25 cellular contexts compared by ENCODE assay signal in genomic region chr3:57278237-57278636, GRCh38. TPM values are rescaled to one million over a fixed set of nuclear protein-coding genes. Genes with fewer than 3 reads are reported as not detected.
A peak's percentile ranks its signal among the peaks of the same experiment; 100 is the strongest.
DNase-seq lines count a peak whose midpoint lies in the region; ATAC-seq, FAIRE-seq and TF ChIP-seq lines count a peak whose summit lies in the region.
"Had no signal": no experiment of that assay in that cellular context is flagged by ENCODE, and none has a peak within 500 bp of the region (broad histone marks: within the 10 kb centered on the region; RNA-seq: fewer than 3 reads in every experiment).

No MANE protein-coding gene starts in this region.

- CTCF ChIA-PET in IMR-90 (lab: Yijun Ruan, JAX), result no interaction called here

- TF ChIP-seq POLR2A in H54 (IDR thresholded peaks at IDR 0.05; ENCODE audit: low read depth, low read length) (no peak), IMR-90 (IDR thresholded peaks at IDR 0.05; ENCODE audit: low read depth, low read length) (no peak)

- H3K4me3 ChIP-seq in IMR-90 (ENCODE audit: insufficient read depth, low read depth, low read length) (no peak overlapping the region), small intestine (ENCODE audit: low read depth in 1 of 2, low read length in 2 of 2) (no peak overlapping the region), foreskin fibroblast (ENCODE audit: low read depth in 1 of 2, low read length in 2 of 2) (no peak overlapping the region)
- H3K4me3 ChIP-seq: GM12878, GM23248 had no signal

- intact Hi-C loops in IMR-90 (cut with micrococcal nuclease) (no loop called here), left colon (cut with DNase I, micrococcal nuclease) (no loop called here)

- POLR2A ChIA-PET in IMR-90 (lab: Charles Lee; ENCODE audit: unreplicated experiment), result no interaction called here

- ATAC-seq in IMR-90 (ENCODE audit: low read depth), result no peak
- ATAC-seq in left colon, result peak; percentile 42
- ATAC-seq: GM12878 had no signal

- no peak overlapping the region for H2BK120ac ChIP-seq in IMR-90 (ENCODE audit: low read depth, low read length)

- H3K79me1 ChIP-seq in IMR-90 (ENCODE audit: low read depth in 1 of 2, low read length in 2 of 2), result no peaks in the 10 kb centered on the region

- H2BK15ac ChIP-seq in IMR-90 (ENCODE audit: low read depth, low read length), result no peak overlapping the region

- TF ChIP-seq CTCF in IMR-90 (conservative IDR thresholded peaks at IDR 0.05; ENCODE audit: low read depth, low read length) (no peak), foreskin fibroblast (IDR thresholded peaks at IDR 0.05; ENCODE audit: low read depth, low read length) (no peak)

- no peak overlapping the region for H3K56ac ChIP-seq in IMR-90 (ENCODE audit: extremely low read depth, insufficient read depth, low read length)

- TF ChIP-seq RAD21 in IMR-90 (IDR thresholded peaks at IDR 0.05; ENCODE audit: low read length), result no peak

- no peak overlapping the region for H3K23ac ChIP-seq in IMR-90 (ENCODE audit: low read depth, low read length)

- no peak overlapping the region for H2AK9ac ChIP-seq in IMR-90 (replicated peaks; ENCODE audit: low read depth, low read length, poor library complexity)

- no peak overlapping the region for H4K91ac ChIP-seq in IMR-90 (ENCODE audit: insufficient read depth, low read depth, low read length)

- dilution Hi-C loops in IMR-90 (cut with HindIII; ENCODE audit: low sequenced_read_pairs, unreplicated experiment), result no loop called here

- no peak overlapping the region for H3K27ac ChIP-seq in IMR-90 (ENCODE audit: insufficient read depth, low read length)
- H3K27ac ChIP-seq in small intestine (ENCODE audit: low read depth in 1 of 2, low read length in 1 of 2), result no peak overlapping the region
- H3K27ac ChIP-seq: GM23248, HL-60 had no signal

- FAIRE-seq in H54 (lab: Jason Lieb, UNC), result peak; percentile 30
- FAIRE-seq in small intestine (lab: Jason Lieb, UNC), result no peak
- FAIRE-seq: A204.1, GM12878 had no signal

- H2BK20ac ChIP-seq in IMR-90 (ENCODE audit: low read depth, low read length), result no peak overlapping the region

- H4K5ac ChIP-seq in IMR-90 (ENCODE audit: low read depth, low read length), result no peak overlapping the region

- H2AK5ac ChIP-seq in IMR-90 (ENCODE audit: low read depth, low read length), result no peak overlapping the region

- H3K9me3 ChIP-seq in IMR-90 (ENCODE audit: control insufficient read depth, insufficient read depth, low read length) (peaks cover 3% of the 10 kb centered on the region; the same call in 1 of the 2 replicates), small intestine (ENCODE audit: control insufficient read depth, low read depth) (no peaks in the 10 kb centered on the region)
- H3K9me3 ChIP-seq: BE2C had no signal

- no peak overlapping the region for H4K8ac ChIP-seq in IMR-90 (ENCODE audit: low read depth in 2 of 2, low read length in 2 of 2)

- in situ Hi-C loops in IMR-90 (cut with MboI; ENCODE audit: low sequenced_read_pairs), result no loop called here

- 100% methylated on average over 1 of the region's 1 CpG; no CpG with 5 or more reads in 1 of the 2 experiments for WGBS in IMR-90 (ENCODE audit: extremely low coverage in 2 of 2, insufficient read length in 1 of 2), 2 experiments
- WGBS in small intestine, 3 donors, result 21 to 71% (median 41%) methylated on average over 1 of the region's 1 CpG

- no peak overlapping the region for H3K14ac ChIP-seq in IMR-90 (replicated peaks; ENCODE audit: low read depth, low read length)

- no peaks in the 10 kb centered on the region for H4K20me1 ChIP-seq in IMR-90 (ENCODE audit: insufficient read depth, low read length)

- no peak overlapping the region for H3K4me2 ChIP-seq in IMR-90 (ENCODE audit: low read depth, low read length)

- H3K18ac ChIP-seq in IMR-90 (ENCODE audit: low read depth, low read length), result no peak overlapping the region

- H3K36me3 ChIP-seq in IMR-90 (ENCODE audit: control insufficient read depth, insufficient read depth, low read length) (peaks cover 4% of the 10 kb centered on the region; the same call in 1 of the 2 replicates), small intestine (ENCODE audit: control insufficient read depth in 2 of 2, insufficient read depth in 2 of 2, low read length in 2 of 2) (peaks cover 0 to 3% of the 10 kb centered on the region in 2 donors)
- H3K36me3 ChIP-seq: BE2C had no signal

- no peak overlapping the region for H2AFZ ChIP-seq in IMR-90 (replicated peaks; ENCODE audit: low read length, poor library complexity)
- H2AFZ ChIP-seq: GM23248 had no signal

- peaks cover 5% of the 10 kb centered on the region for H3K9me1 ChIP-seq in IMR-90 (ENCODE audit: insufficient read depth, low read length)

- H3K4me1 ChIP-seq in IMR-90 (ENCODE audit: control insufficient read depth, insufficient read depth, low read length) (peaks cover 4% of the 10 kb centered on the region), small intestine (ENCODE audit: control insufficient read depth in 2 of 2, insufficient read depth in 1 of 2, low read depth in 1 of 2, low read length in 1 of 2) (no peaks in the 10 kb centered on the region)
- H3K4me1 ChIP-seq: BE2C had no signal

- H3K4ac ChIP-seq in IMR-90 (ENCODE audit: low read depth, low read length), result no peak overlapping the region

- no peak overlapping the region for H3K9ac ChIP-seq in IMR-90 (ENCODE audit: low read depth, low read length)
- H3K9ac ChIP-seq: GM23248 had no signal

- no peaks in the 10 kb centered on the region for H3K27me3 ChIP-seq in IMR-90 (ENCODE audit: control insufficient read depth, insufficient read depth, low read length)
- no peaks in the 10 kb centered on the region for H3K27me3 ChIP-seq in small intestine (ENCODE audit: control insufficient read depth in 2 of 2, insufficient read depth in 2 of 2, low read length in 2 of 2)
- H3K27me3 ChIP-seq: BE2C had no signal

- no peak for DNase-seq in H54 (ENCODE audit: insufficient read length, low spot score)
- DNase-seq in IMR-90, result peak; percentile 2
- DNase-seq in left colon, result no peak
- peak; percentile 73 for DNase-seq in small intestine
- no peak for DNase-seq in Kasumi-1 (lab: John Stamatoyannopoulos, UW)
- no peak for DNase-seq in superior temporal gyrus (ENCODE audit: extremely low spot score)
- DNase-seq in foreskin fibroblast, result no peak
- DNase-seq: ACHN; BE2C; C1 segment of cervical spinal cord; CD4-positive, CD25-positive, alpha-beta regulatory T cell; CD8-positive, alpha-beta memory T cell; COR-L47; DMS 273 treated with DMSO at 0.1 percent for 48 hours; DMS53; DND-41; EL; GM23248; HCEC 1CT had no signal

- H2BK5ac ChIP-seq in IMR-90 (ENCODE audit: low read depth, low read length, poor library complexity, severe bottlenecking), result no peak overlapping the region

- BruUV-seq in IMR-90 (replicated peaks; lab: Mats Ljungman, UMichigan), result no TSS peak

TF ChIP-seq in IMR-90, 13 proteins besides CTCF, POLR2A, EP300 and RAD21:
- TF ChIP-seq MAFK (IDR thresholded peaks at IDR 0.05; ENCODE audit: low read depth, low read length), result no peak
- no peak for TF ChIP-seq CEBPB (IDR thresholded peaks at IDR 0.05; ENCODE audit: low read depth, low read length)
- TF ChIP-seq RCOR1 (IDR thresholded peaks at IDR 0.05; ENCODE audit: insufficient replicate concordance, low read length), result no peak
- TF ChIP-seq USF2 (IDR thresholded peaks at IDR 0.05; ENCODE audit: low read depth, low read length), result no peak
- no peak for TF ChIP-seq SMC3 (IDR thresholded peaks at IDR 0.05; ENCODE audit: low read depth, low read length)
- TF ChIP-seq BHLHE40 (IDR thresholded peaks at IDR 0.05; ENCODE audit: low read depth, low read length), result no peak
- no peak for TF ChIP-seq NFE2L2 (IDR thresholded peaks at IDR 0.05; ENCODE audit: low read depth, low read length)
- no peak for TF ChIP-seq CHD1 (IDR thresholded peaks at IDR 0.05; ENCODE audit: low read depth, low read length)
- no peak for TF ChIP-seq FOS (IDR thresholded peaks at IDR 0.05; ENCODE audit: low read depth, low read length)

RNA-seq across cellular contexts. Expression of gene ASB14, which starts 14.2 kb away (rescaled TPM):
- not detected in 2 replicates for total RNA-seq in IMR-90 (2012; rRNA removed)
- not detected in 2 replicates for polyA plus RNA-seq in IMR-90 (2012; rRNA removed)
- not detected in 2 replicates for polyA plus RNA-seq in IMR-90 (2012; cell fraction: cytosol; rRNA removed)
- polyA plus RNA-seq in IMR-90 (2012; cell fraction: nucleus; rRNA removed; ENCODE audit: low replicate concordance), result not detected in 2 replicates
- not detected for total RNA-seq in left colon
- not detected for polyA plus RNA-seq in small intestine
- total RNA-seq: CD4-positive, CD25-positive, alpha-beta regulatory T cell; CD8-positive, alpha-beta memory T cell; G401; GM12878; GM23248; H4; HT1080 had no signal

RNA-seq across cellular contexts. Expression of gene APPL1, which starts 50.7 kb away (rescaled TPM):
- 42.2 and 46.2 TPM in 2 replicates for total RNA-seq in IMR-90 (2012; rRNA removed)
- 8.3 and 9.6 TPM in 2 replicates for polyA plus RNA-seq in IMR-90 (2012; rRNA removed)
- 2.1 and 2.7 TPM in 2 replicates for polyA plus RNA-seq in IMR-90 (2012; cell fraction: cytosol; rRNA removed)
- 1.5 and 8.3 TPM in 2 replicates for polyA plus RNA-seq in IMR-90 (2012; cell fraction: nucleus; rRNA removed; ENCODE audit: low replicate concordance)
- 10 to 100 TPM; 25.7 to 38.8 TPM for total RNA-seq in left colon
- 10 to 100 TPM; 10.1 to 15.6 (median 10.8) TPM for polyA plus RNA-seq in small intestine

Comparison
In these comparisons a context has a peak if more than half of its experiments do, and no peak if none do; other contexts are left out.
1. DNase-seq: peak in IMR-90 (single experiment) and small intestine (single experiment); none in H54 (single experiment), left colon (0 of 2), Kasumi-1 (0 of 2), superior temporal gyrus (single experiment) and foreskin fibroblast (0 of 2).